ENCODE assay signal across 18 cellular contexts in the genomic region with DNA sequence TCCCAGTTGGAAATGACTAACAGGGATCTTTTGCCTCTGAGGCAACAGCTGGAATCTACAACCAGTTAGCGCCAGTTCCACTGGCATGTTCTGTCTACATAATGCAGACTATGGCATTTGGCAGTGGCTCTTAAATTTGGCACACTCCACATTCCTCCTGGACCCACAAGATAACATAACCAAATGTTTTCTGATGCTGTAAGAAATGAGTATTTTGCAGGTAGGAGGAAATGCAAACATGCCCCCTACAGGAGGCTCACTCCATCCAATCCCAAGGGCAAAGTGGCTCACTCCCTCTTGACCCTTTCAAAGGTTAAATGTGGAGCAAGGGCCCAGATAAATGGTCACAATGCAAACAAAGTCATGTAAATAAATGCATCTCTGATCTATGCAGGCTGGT.
"Had no signal": no experiment of that assay in that cellular context is flagged by ENCODE, and none has a peak within 500 bp of the region (broad histone marks: within the 10 kb centered on the region; RNA-seq: fewer than 3 reads in every experiment).

No MANE protein-coding gene starts in this region.

- H3K36me3 Mint-ChIP-seq: activated naive CD4-positive, alpha-beta T cell treated with anti-CD3 and anti-CD28 coated beads, Interleukin-2, amount 50 U/mL, for 72 hours; brain; immature natural killer cell; type B pancreatic cell had no signal

- H3K4me3 ChIP-seq: suprapubic skin had no signal

- H3K27me3 ChIP-seq: suprapubic skin had no signal

- H3K36me3 ChIP-seq: suprapubic skin had no signal

- H3K4me3 Mint-ChIP-seq: brain; central memory CD8-positive, alpha-beta T cell; dendritic cell treated with granulocyte-macrophage colony-stimulating factor and Interleukin-4, amounts not matched to agents 40 ng/mL and 50 ng/mL, for 4 days; immature natural killer cell; nephron; type B pancreatic cell had no signal

- ATAC-seq: activated CD4-positive, CD25-positive, alpha-beta regulatory T cell treated with anti-CD3 and anti-CD28 coated beads, Interleukin-2, amount 50 U/mL, for 24 hours; activated naive CD4-positive, alpha-beta T cell treated with anti-CD3 and anti-CD28 coated beads, Interleukin-2, amount 50 U/mL, for 72 hours; esophagus mucosa; left colon; stimulated activated naive CD8-positive, alpha-beta T cell treated with anti-CD3 and anti-CD28 coated beads, Interleukin-15, Interleukin-2, amounts not matched to agents 100 U/mL and 50 U/mL, for 24 hours had no signal

- DNase-seq: activated effector memory CD4-positive, alpha-beta T cell treated with Interleukin-2 at 50 U/mL for 16 hours; activated T-cell treated with anti-CD3 and anti-CD28 coated beads, Interleukin-2, amount 50 U/mL, for 1 hour; amniotic stem cell; hypothalamus; immature natural killer cell; left colon; stimulated activated CD4-positive, alpha-beta T cell treated with anti-CD3 and anti-CD28 coated beads, Interleukin-4, amount 100 ng/mL, for 1 hour; stimulated activated CD8-positive, alpha-beta memory T cell treated with anti-CD3 and anti-CD28 coated beads, Interleukin-4, amount 100 ng/mL, for 48 hours; stimulated activated naive CD8-positive, alpha-beta T cell treated with anti-CD3 and anti-CD28 coated beads, Interleukin-15, Interleukin-2, amounts not matched to agents 100 U/mL and 50 U/mL, for 24 hours had no signal

- H3K4me1 Mint-ChIP-seq: central memory CD8-positive, alpha-beta T cell; immature natural killer cell; nephron had no signal

- H3K9me3 Mint-ChIP-seq: activated naive CD4-positive, alpha-beta T cell treated with anti-CD3 and anti-CD28 coated beads, Interleukin-2, amount 50 U/mL, for 72 hours; central memory CD8-positive, alpha-beta T cell; dendritic cell treated with granulocyte-macrophage colony-stimulating factor and Interleukin-4, amounts not matched to agents 40 ng/mL and 50 ng/mL, for 4 days; immature natural killer cell; nephron; type B pancreatic cell had no signal

- H3K27me3 Mint-ChIP-seq: central memory CD8-positive, alpha-beta T cell; dendritic cell treated with granulocyte-macrophage colony-stimulating factor and Interleukin-4, amounts not matched to agents 40 ng/mL and 50 ng/mL, for 4 days had no signal

- H3K4me1 ChIP-seq: suprapubic skin had no signal

- H3K27ac Mint-ChIP-seq: activated naive CD4-positive, alpha-beta T cell treated with anti-CD3 and anti-CD28 coated beads, Interleukin-2, amount 50 U/mL, for 72 hours; brain; dendritic cell treated with granulocyte-macrophage colony-stimulating factor and Interleukin-4, amounts not matched to agents 40 ng/mL and 50 ng/mL, for 4 days; immature natural killer cell; nephron; type B pancreatic cell had no signal

- H3K9me3 ChIP-seq: suprapubic skin had no signal

- H3K27ac ChIP-seq: suprapubic skin had no signal
